ENCODE assay signal across 8 cellular contexts in the genomic region with DNA sequence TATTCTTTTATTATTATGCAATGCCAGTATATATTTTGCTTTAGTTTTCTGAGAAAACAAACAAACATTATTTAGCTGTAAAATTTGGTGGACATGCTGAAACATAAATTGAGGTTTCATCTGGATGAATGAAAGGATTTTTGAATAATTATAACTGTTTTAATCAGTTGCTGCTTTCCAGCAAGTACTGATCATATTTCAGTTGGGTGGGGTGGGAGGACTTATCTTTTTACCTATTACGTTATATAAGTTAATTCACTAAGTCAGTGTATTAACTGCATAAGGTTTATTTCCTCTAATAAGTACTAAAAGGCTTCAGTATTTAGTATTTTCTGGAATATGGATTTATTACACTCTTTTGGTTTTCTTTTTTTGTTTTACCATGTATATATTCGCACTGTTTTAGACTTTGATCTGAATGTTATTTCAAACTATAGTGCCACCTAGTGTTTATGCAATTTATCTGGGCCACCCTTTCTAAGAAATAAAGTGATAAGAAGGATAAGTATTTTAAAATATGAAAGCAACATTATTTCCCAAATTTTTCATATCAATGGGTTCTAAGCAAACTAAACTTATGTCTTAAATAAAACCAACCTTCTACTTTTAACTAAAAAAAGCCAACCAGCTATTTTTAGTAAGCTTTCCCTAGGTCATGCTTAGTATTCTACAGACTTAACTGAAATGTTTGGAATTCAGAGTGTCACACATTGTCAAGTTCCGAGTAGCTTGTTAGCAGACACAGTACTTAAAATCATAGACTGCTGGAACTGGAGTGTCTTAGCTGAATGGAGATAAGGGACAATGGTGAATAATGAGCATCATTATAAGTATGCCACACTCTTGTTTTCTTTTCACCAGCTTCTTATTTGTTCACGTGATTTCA.
DNase-seq lines count a peak whose midpoint lies in the region; ATAC-seq, FAIRE-seq and TF ChIP-seq lines count a peak whose summit lies in the region.

No MANE protein-coding gene starts in this region.

- no peak overlapping the region for H2BK15ac ChIP-seq in H1 (ENCODE audit: low read length)

- TF ChIP-seq POLR2A in H1 (IDR thresholded peaks at IDR 0.05; ENCODE audit: control extremely low read depth in 1 of 2, low read depth in 2 of 2, low read length in 2 of 2), result no peak

- H3K14ac ChIP-seq in H1 (ENCODE audit: insufficient read length), result no peak overlapping the region

- H3K23ac ChIP-seq in H1 (ENCODE audit: insufficient read length), result no peak overlapping the region

- no peaks in the 10 kb centered on the region for H4K20me1 ChIP-seq in H1 (replicated peaks in 1 of 2; ENCODE audit: control insufficient read depth in 1 of 2, insufficient read depth in 2 of 2, low read length in 2 of 2)

- H4K8ac ChIP-seq in H1 (ENCODE audit: extremely low read depth, insufficient read depth, low read length), result no peak overlapping the region

- H3K56ac ChIP-seq in H1 (replicated peaks; ENCODE audit: insufficient read length, low read depth, low read length), result no peak overlapping the region

- no peak overlapping the region for H2BK20ac ChIP-seq in H1 (ENCODE audit: low read length)

- H3K27ac ChIP-seq in AG04450 (ENCODE audit: low read depth, low read length) (no peak overlapping the region), H1 (ENCODE audit: low read depth, low read length) (no peak overlapping the region)

- H3K9ac ChIP-seq in H1 (replicated peaks in 1 of 4; ENCODE audit: extremely low read depth in 1 of 4, low read depth in 3 of 4, low read length in 3 of 4), result no peak overlapping the region

- ATAC-seq in GM18517 (IDR thresholded peaks at IDR 0.05; ENCODE audit: unreplicated experiment), result peak; percentile 58
- no peak for ATAC-seq in activated naive CD4-positive, alpha-beta T cell treated with anti-CD3 and anti-CD28 coated beads, Interleukin-2, amount 50 U/mL, for 72 hours

- no peak overlapping the region for H3K4me3 ChIP-seq in AG04450 (ENCODE audit: low read depth, low read length)
- H3K4me3 ChIP-seq in H1 (ENCODE audit: extremely low read depth in 1 of 4, insufficient read depth in 2 of 4, low read depth in 3 of 4, low read length in 4 of 4), result no peak overlapping the region

- no peak overlapping the region for H3K18ac ChIP-seq in H1 (ENCODE audit: extremely low read depth, low read length)

- POLR2A ChIA-PET in AG04450 (lab: Yijun Ruan, JAX) (no interaction called here), H1 (lab: Charles Lee; ENCODE audit: partially characterized antibody) (no interaction called here)

- H4K5ac ChIP-seq in H1 (ENCODE audit: insufficient read length, low read depth, low read length), result no peak overlapping the region

- H2AFZ ChIP-seq in H1 (ENCODE audit: low read length), result no peak overlapping the region

- peak in 1 of 2 experiments; percentile 44; a peak in 3 of 4 replicates for TF ChIP-seq RAD21 in H1 (IDR thresholded peaks at IDR 0.05 in 1 of 2, conservative IDR thresholded peaks at IDR 0.05 in 1 of 2; ENCODE audit: low read depth in 2 of 2, low read length in 2 of 2)

- H2AK5ac ChIP-seq in H1 (ENCODE audit: low read depth, low read length), result no peak overlapping the region

- H3K27ac Mint-ChIP-seq in activated naive CD4-positive, alpha-beta T cell treated with anti-CD3 and anti-CD28 coated beads, Interleukin-2, amount 50 U/mL, for 72 hours, result no peak overlapping the region

- H3K9me3 ChIP-seq in AG04450 (ENCODE audit: control insufficient read depth, insufficient read depth, low read length), result no peaks in the 10 kb centered on the region
- H3K9me3 ChIP-seq in H1 (ENCODE audit: insufficient read depth in 2 of 2, low read depth in 1 of 2, low read length in 1 of 2), result no peaks in the 10 kb centered on the region

- CTCF ChIA-PET in AG04450 (lab: Charles Lee) (interaction anchor here (0.6 to 6.6 kb wide), 25 partner anchors 8 to 457 kb away, joined by 3 to 359 read pairs (median 6); a partner anchor contains a TSS), H1 (lab: Charles Lee; ENCODE audit: partially characterized antibody) (interaction anchor here (0.6 to 6.3 kb wide), 41 partner anchors 7 to 756 kb away, joined by 3 to 55 read pairs (median 4); no protein-coding TSS in a partner anchor)

- H3K79me2 ChIP-seq in H1 (ENCODE audit: control insufficient read depth in 1 of 2, insufficient read depth in 2 of 2, low read length in 2 of 2), result no peaks in the 10 kb centered on the region

- H3K79me1 ChIP-seq in H1 (ENCODE audit: low read depth, low read length), result no peaks in the 10 kb centered on the region

- H3K4me2 ChIP-seq in H1 (ENCODE audit: insufficient read depth in 1 of 2, low read depth in 2 of 2, low read length in 2 of 2), result no peak overlapping the region

- no peaks in the 10 kb centered on the region for H3K23me2 ChIP-seq in H1 (ENCODE audit: low read depth, low read length)

- H3K36me3 ChIP-seq in H1 (ENCODE audit: control insufficient read depth in 2 of 4, insufficient read depth in 4 of 4, low read length in 3 of 4), result no peaks in the 10 kb centered on the region

- no peaks in the 10 kb centered on the region for H3K36me3 Mint-ChIP-seq in activated naive CD4-positive, alpha-beta T cell treated with anti-CD3 and anti-CD28 coated beads, Interleukin-2, amount 50 U/mL, for 72 hours

- TF ChIP-seq CTCF in AG04450 (IDR thresholded peaks at IDR 0.05; ENCODE audit: low read depth, low read length), result peak; percentile 64
- peak in 2 of 3 experiments; percentile 18 to 29; a peak in 2 of 4 replicates for TF ChIP-seq CTCF in H1 (IDR thresholded peaks at IDR 0.05; ENCODE audit: control extremely low read depth in 1 of 3, insufficient read depth in 1 of 3, low read depth in 1 of 3, low read length in 3 of 3)

- H3K27me3 ChIP-seq in AG04450 (ENCODE audit: control insufficient read depth, insufficient read depth, low read length) (no peaks in the 10 kb centered on the region), H1 (replicated peaks in 1 of 4; ENCODE audit: control insufficient read depth in 3 of 4, extremely low read depth in 1 of 4, insufficient read depth in 3 of 4, low read length in 3 of 4) (no peaks in the 10 kb centered on the region)

- H4K91ac ChIP-seq in H1 (replicated peaks; ENCODE audit: insufficient read length, low read length), result no peak overlapping the region

- no peak overlapping the region for H2BK120ac ChIP-seq in H1 (replicated peaks; ENCODE audit: low read depth, low read length)

- no peaks in the 10 kb centered on the region for H3K4me1 ChIP-seq in H1 (replicated peaks in 1 of 4; ENCODE audit: control insufficient read depth in 3 of 4, insufficient read depth in 4 of 4, low read length in 3 of 4)

- DNase-seq in AG04450 (ENCODE audit: low read depth, low spot score), result no peak
- DNase-seq in NCI-H460 (ENCODE audit: extremely low read depth, low read depth), result peak; percentile 27
- DNase-seq in H1 (ENCODE audit: low read depth in 1 of 2, low spot score in 2 of 2), result no peak
- DNase-seq in putamen (ENCODE audit: low spot score), result peak; percentile 14
- no peak for DNase-seq in NCI-H187 (lab: John Stamatoyannopoulos, UW)
- DNase-seq in activated naive CD4-positive, alpha-beta T cell treated with anti-CD3 and anti-CD28 coated beads, Interleukin-2, amount 50 U/mL, for 72 hours (ENCODE audit: low spot score in 2 of 2), result no peak
- no peak for DNase-seq in stimulated activated CD4-positive, alpha-beta T cell treated with anti-CD3 and anti-CD28 coated beads, Interleukin-4, amount 100 ng/mL, for 4 hours

- FAIRE-seq in H1 (lab: Jason Lieb, UNC), result peak; percentile 68

- H2BK5ac ChIP-seq in H1 (ENCODE audit: low read depth, low read length), result no peak overlapping the region

- no peak overlapping the region for H3K4ac ChIP-seq in H1 (replicated peaks; ENCODE audit: insufficient read length, low read depth, low read length)

- TF ChIP-seq EP300 in H1 (IDR thresholded peaks at IDR 0.05; ENCODE audit: borderline replicate concordance in 1 of 2, low read depth in 2 of 2, low read length in 2 of 2), result no peak

- H3K9me3 Mint-ChIP-seq in activated naive CD4-positive, alpha-beta T cell treated with anti-CD3 and anti-CD28 coated beads, Interleukin-2, amount 50 U/mL, for 72 hours, result no peaks in the 10 kb centered on the region

- WGBS in H1 (ENCODE audit: extremely low coverage in 1 of 2, insufficient coverage in 1 of 2, insufficient read length in 1 of 2, insufficient replicate concordance in 2 of 2, low coverage in 1 of 2, low lambda C conversion rate in 2 of 2, missing lambda C conversion rate in 1 of 2), 2 experiments, result 78% methylated on average over 4 of the region's 4 CpGs; no CpG with 5 or more reads in 1 of the 2 experiments

- H2BK12ac ChIP-seq in H1 (ENCODE audit: low read depth, low read length), result no peak overlapping the region

TF ChIP-seq in H1, 55 proteins besides CTCF, POLR2A, EP300 and RAD21:
- no peak for TF ChIP-seq POU5F1 (IDR thresholded peaks at IDR 0.05; ENCODE audit: low read depth, low read length)
- no peak for TF ChIP-seq JUN (IDR thresholded peaks at IDR 0.05; ENCODE audit: low read depth, low read length)
- TF ChIP-seq SP2 (IDR thresholded peaks at IDR 0.05; ENCODE audit: low read length), result no peak
- no peak for TF ChIP-seq NANOG (IDR thresholded peaks at IDR 0.05; ENCODE audit: insufficient read depth, low read depth, low read length, poor library complexity, severe bottlenecking)
- TF ChIP-seq, protein P1, sequence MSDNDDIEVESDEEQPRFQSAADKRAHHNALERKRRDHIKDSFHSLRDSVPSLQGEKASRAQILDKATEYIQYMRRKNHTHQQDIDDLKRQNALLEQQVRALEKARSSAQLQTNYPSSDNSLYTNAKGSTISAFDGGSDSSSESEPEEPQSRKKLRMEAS (IDR thresholded peaks at IDR 0.05), result no peak
- no peak for TF ChIP-seq POLR2AphosphoS5 (IDR thresholded peaks at IDR 0.05; ENCODE audit: low read depth, low read length)
- TF ChIP-seq, protein P2, sequence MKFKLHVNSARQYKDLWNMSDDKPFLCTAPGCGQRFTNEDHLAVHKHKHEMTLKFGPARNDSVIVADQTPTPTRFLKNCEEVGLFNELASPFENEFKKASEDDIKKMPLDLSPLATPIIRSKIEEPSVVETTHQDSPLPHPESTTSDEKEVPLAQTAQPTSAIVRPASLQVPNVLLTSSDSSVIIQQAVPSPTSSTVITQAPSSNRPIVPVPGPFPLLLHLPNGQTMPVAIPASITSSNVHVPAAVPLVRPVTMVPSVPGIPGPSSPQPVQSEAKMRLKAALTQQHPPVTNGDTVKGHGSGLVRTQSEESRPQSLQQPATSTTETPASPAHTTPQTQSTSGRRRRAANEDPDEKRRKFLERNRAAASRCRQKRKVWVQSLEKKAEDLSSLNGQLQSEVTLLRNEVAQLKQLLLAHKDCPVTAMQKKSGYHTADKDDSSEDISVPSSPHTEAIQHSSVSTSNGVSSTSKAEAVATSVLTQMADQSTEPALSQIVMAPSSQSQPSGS (IDR thresholded peaks at IDR 0.05; ENCODE audit: low read length), result no peak
- no peak for TF ChIP-seq CTBP2 (IDR thresholded peaks at IDR 0.05; ENCODE audit: borderline replicate concordance, insufficient read depth, insufficient read length, low read length)
- no peak for TF ChIP-seq RFX5 (IDR thresholded peaks at IDR 0.05; ENCODE audit: borderline replicate concordance, low read depth, low read length)
- no peak for TF ChIP-seq GABPA (IDR thresholded peaks at IDR 0.05; ENCODE audit: borderline replicate concordance, insufficient read depth, low read length)
- no peak for TF ChIP-seq SIRT6 (IDR thresholded peaks at IDR 0.05; ENCODE audit: low read length)
- no peak for TF ChIP-seq TAF1 (IDR thresholded peaks at IDR 0.05; ENCODE audit: low read depth, low read length)

Comparison
In these comparisons a context has a peak if more than half of its experiments do, and no peak if none do; other contexts are left out.
1. DNase-seq: peak in NCI-H460 (single experiment) and putamen (single experiment); none in AG04450 (single experiment), H1 (0 of 2), NCI-H187 (0 of 2), activated naive CD4-positive, alpha-beta T cell treated with anti-CD3 and anti-CD28 coated beads, Interleukin-2, amount 50 U/mL, for 72 hours (0 of 2) and stimulated activated CD4-positive, alpha-beta T cell treated with anti-CD3 and anti-CD28 coated beads, Interleukin-4, amount 100 ng/mL, for 4 hours (0 of 2).